Comparison of ENCODE assay signal across 9 cellular contexts in the genomic region with DNA sequence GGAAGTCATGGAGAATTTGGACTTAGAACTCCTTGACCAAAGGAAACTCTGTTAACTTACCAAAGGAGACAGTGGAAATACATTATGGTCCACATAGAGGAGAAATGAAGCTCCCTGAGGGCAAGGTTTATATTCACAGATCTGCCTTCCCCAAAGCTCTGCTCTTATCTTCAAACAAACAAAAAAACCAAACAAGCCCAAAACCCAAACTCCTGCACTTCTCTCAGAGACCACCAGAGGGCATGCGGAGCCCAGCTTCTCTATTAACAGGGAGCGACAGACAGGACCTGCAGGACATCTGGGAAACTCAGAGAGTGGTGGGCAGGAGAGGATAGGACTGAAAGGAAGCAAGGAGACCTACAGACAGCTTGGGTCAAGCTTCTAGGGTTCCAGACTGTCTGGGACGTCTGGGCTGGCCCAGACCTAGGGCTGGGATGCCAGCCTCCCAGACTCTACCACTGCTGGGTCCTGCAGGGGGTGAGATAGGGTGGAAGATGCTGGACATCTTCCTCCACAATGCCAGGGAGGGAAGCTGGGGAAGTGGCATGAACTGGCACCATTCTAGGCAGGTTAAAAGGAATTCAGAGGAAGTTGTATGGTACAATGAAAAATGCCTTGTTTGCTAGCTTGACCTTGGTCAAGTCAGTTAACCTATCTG. TPM values are rescaled to one million over a fixed set of nuclear protein-coding genes. Genes with fewer than 3 reads are reported as not detected.
DNase-seq lines count a peak whose midpoint lies in the region; ATAC-seq and TF ChIP-seq lines count a peak whose summit lies in the region.
"Had no signal": no experiment of that assay in that cellular context is flagged by ENCODE, and none has a peak within 500 bp of the region (broad histone marks: within the 10 kb centered on the region; RNA-seq: fewer than 3 reads in every experiment).

No MANE protein-coding gene starts in this region.

- H3K27me3 ChIP-seq in DND-41 (ENCODE audit: insufficient read depth, low read length, poor library complexity) (peaks cover 1% of the 10 kb centered on the region), MG63 (peaks cover 9% of the 10 kb centered on the region; the same call in 1 of the 2 replicates)

- ATAC-seq in DND-41 (ENCODE audit: insufficient read depth, low read depth) (peak; percentile 56), GM18858 (IDR thresholded peaks at IDR 0.05; ENCODE audit: unreplicated experiment) (no peak), HG02840 (IDR thresholded peaks at IDR 0.05; ENCODE audit: low FRiP score, unreplicated experiment) (no peak)

- H4K20me1 ChIP-seq in DND-41 (ENCODE audit: insufficient read depth, low read length): peaks cover 13% of the 10 kb centered on the region

- H2AFZ ChIP-seq in DND-41 (ENCODE audit: low read depth, low read length): no peak overlapping the region

- H3K4me1 ChIP-seq in DND-41 (ENCODE audit: insufficient read depth, low read length): peaks cover 11% of the 10 kb centered on the region

- H3K4me2 ChIP-seq in DND-41 (ENCODE audit: insufficient read depth, low read length): no peak overlapping the region

- H3K9me3 ChIP-seq in DND-41 (ENCODE audit: insufficient read depth, low read length, severe bottlenecking) (no peaks in the 10 kb centered on the region), MG63 (no peaks in the 10 kb centered on the region)

- peaks cover 4% of the 10 kb centered on the region for H3K9me3 Mint-ChIP-seq in progenitor cell of endocrine pancreas (ENCODE audit: low read depth)
- H3K9me3 Mint-ChIP-seq: dendritic cell treated with granulocyte-macrophage colony-stimulating factor and Interleukin-4, amounts not matched to agents 40 ng/mL and 50 ng/mL, for 4 days had no signal

- TF ChIP-seq CTCF in DND-41 (IDR thresholded peaks at IDR 0.05; ENCODE audit: borderline replicate concordance, extremely low read depth, low read length, poor library complexity, severe bottlenecking) (peak; percentile 96), progenitor cell of endocrine pancreas (IDR thresholded peaks at IDR 0.05; ENCODE audit: unreplicated experiment) (peak; percentile 91)

- no peak overlapping the region for H3K27ac Mint-ChIP-seq in progenitor cell of endocrine pancreas
- H3K27ac Mint-ChIP-seq: dendritic cell treated with granulocyte-macrophage colony-stimulating factor and Interleukin-4, amounts not matched to agents 40 ng/mL and 50 ng/mL, for 4 days had no signal

- H3K27me3 Mint-ChIP-seq in progenitor cell of endocrine pancreas: peaks cover 83% of the 10 kb centered on the region

- peaks cover 5% of the 10 kb centered on the region for H3K4me1 Mint-ChIP-seq in progenitor cell of endocrine pancreas (ENCODE audit: low read depth)

- H3K27ac ChIP-seq in DND-41 (ENCODE audit: low read length): no peak overlapping the region

- H3K36me3 ChIP-seq in DND-41 (ENCODE audit: insufficient read depth, low read length) (no peaks in the 10 kb centered on the region), MG63 (no peaks in the 10 kb centered on the region)

- H3K4me3 Mint-ChIP-seq in progenitor cell of endocrine pancreas (ENCODE audit: low read depth): no peak overlapping the region
- H3K4me3 Mint-ChIP-seq: dendritic cell treated with granulocyte-macrophage colony-stimulating factor and Interleukin-4, amounts not matched to agents 40 ng/mL and 50 ng/mL, for 4 days had no signal

- H3K36me3 Mint-ChIP-seq in progenitor cell of endocrine pancreas (ENCODE audit: insufficient read depth): peaks cover 1% of the 10 kb centered on the region

- peak; percentile 72 for DNase-seq in DND-41
- DNase-seq in MG63: peak; percentile 26
- DNase-seq in SK-N-DZ (ENCODE audit: low spot score): peak; percentile 86
- peak; percentile 70 for DNase-seq in activated naive CD4-positive, alpha-beta T cell treated with anti-CD3 and anti-CD28 coated beads, Interleukin-2, amount 50 U/mL, for 16 hours
- DNase-seq in glomerular visceral epithelial cell (ENCODE audit: extremely low spot score): peak; percentile 76
- peak; percentile 61 for DNase-seq in progenitor cell of endocrine pancreas (ENCODE audit: low spot score, unreplicated experiment)

- no peaks in the 10 kb centered on the region for H3K79me2 ChIP-seq in DND-41 (ENCODE audit: insufficient read depth, low read length)

- no peak overlapping the region for H3K9ac ChIP-seq in DND-41 (ENCODE audit: low read depth, low read length)

- H3K4me3 ChIP-seq in DND-41 (ENCODE audit: low read depth in 1 of 2, low read length in 2 of 2) (no peak overlapping the region), MG63 (no peak overlapping the region)

RNA-seq across cellular contexts. Expression of gene WNT10A, which starts 4.0 kb away (rescaled TPM):
- total RNA-seq in MG63 (2014; rRNA removed; shearing (Covaris generic); ENCODE audit: low replicate concordance): not detected in 2 replicates
- polyA plus RNA-seq in SK-N-DZ (2014; cell fraction: cytosol; rRNA removed): 0.19 TPM in 1 of 2 replicates, not detected in the other
- polyA plus RNA-seq in SK-N-DZ (2014; cell fraction: nucleus; rRNA removed): 0.70 TPM in 1 of 2 replicates, not detected in the other
- not detected in 2 replicates for total RNA-seq in progenitor cell of endocrine pancreas

RNA-seq across cellular contexts. Expression of gene WNT6, which starts 17.1 kb away (rescaled TPM):
- total RNA-seq in MG63 (2014; rRNA removed; shearing (Covaris generic); ENCODE audit: low replicate concordance): not detected in 2 replicates
- 0.09 and 0.35 TPM in 2 replicates for polyA plus RNA-seq in SK-N-DZ (2014; cell fraction: cytosol; rRNA removed)
- polyA plus RNA-seq in SK-N-DZ (2014; cell fraction: nucleus; rRNA removed): not detected in 2 replicates
- total RNA-seq in progenitor cell of endocrine pancreas: 0.72 and 1.5 TPM in 2 replicates

RNA-seq across cellular contexts. Expression of gene PRKAG3, which starts 45.1 kb away (rescaled TPM):
- total RNA-seq in MG63 (2014; rRNA removed; shearing (Covaris generic); ENCODE audit: low replicate concordance): not detected in 2 replicates
- polyA plus RNA-seq in SK-N-DZ (2014; cell fraction: cytosol; rRNA removed): not detected in 2 replicates
- not detected in 2 replicates for polyA plus RNA-seq in SK-N-DZ (2014; cell fraction: nucleus; rRNA removed)
- not detected in 2 replicates for total RNA-seq in progenitor cell of endocrine pancreas

Comparison
In these comparisons a context has a peak if more than half of its experiments do, and no peak if none do; other contexts are left out.
1. DNase-seq: peak in every context shown above with its lines; median percentile 86 in SK-N-DZ; 76 in glomerular visceral epithelial cell; 72 in DND-41; 70 in activated naive CD4-positive, alpha-beta T cell treated with anti-CD3 and anti-CD28 coated beads, Interleukin-2, amount 50 U/mL, for 16 hours; 61 in progenitor cell of endocrine pancreas; 26 in MG63.